In genomic region chr2:9714630-9715214, GRCh38 we compare ENCODE assay signal across 1 cellular context.
TF ChIP-seq lines count a peak whose summit lies in the region.

No MANE protein-coding gene starts in this region.

TF ChIP-seq in K562, 482 proteins besides CTCF, POLR2A, EP300 and RAD21 (continued from another document and continues in another):
- TF ChIP-seq HMGXB4 (CRISPR knock-in tag; IDR thresholded peaks at IDR 0.05) = no peak
- TF ChIP-seq ID3 (CRISPR knock-in tag; IDR thresholded peaks at IDR 0.05) = no peak
- TF ChIP-seq ID3 (tag; IDR thresholded peaks at IDR 0.05) = peak; percentile 62; the same call in 1 of the 2 replicates
- no peak for TF ChIP-seq RB1 (IDR thresholded peaks at IDR 0.05; ENCODE audit: low read depth)
- no peak for TF ChIP-seq ZFPM2 (CRISPR knock-in tag; IDR thresholded peaks at IDR 0.05)
- TF ChIP-seq PURB (CRISPR knock-in tag; IDR thresholded peaks at IDR 0.05; ENCODE audit: low read depth) = no peak
- no peak for TF ChIP-seq ZNF277 (CRISPR knock-in tag; IDR thresholded peaks at IDR 0.05; ENCODE audit: borderline replicate concordance)
- no peak for TF ChIP-seq FUS (optimal IDR thresholded peaks at IDR 0.05; ENCODE audit: low read depth, low read length)
- no peak for TF ChIP-seq ZNF184 (CRISPR knock-in tag; IDR thresholded peaks at IDR 0.05)
- no peak for TF ChIP-seq COPS2 (conservative IDR thresholded peaks at IDR 0.05)
- TF ChIP-seq KDM1A (IDR thresholded peaks at IDR 0.05) = peak in 1 of 2 experiments; percentile 63; a peak in 1 of 4 replicates
- TF ChIP-seq ETS2 (tag; IDR thresholded peaks at IDR 0.05; ENCODE audit: borderline replicate concordance, poor library complexity, severe bottlenecking) = no peak
- TF ChIP-seq NBN (IDR thresholded peaks at IDR 0.05; ENCODE audit: low read depth) = no peak
- no peak for TF ChIP-seq ZNF318 (IDR thresholded peaks at IDR 0.05; ENCODE audit: borderline replicate concordance in 1 of 2, low read depth in 1 of 2)
- no peak for TF ChIP-seq ATF2 (CRISPR knock-in tag; IDR thresholded peaks at IDR 0.05)
- TF ChIP-seq ETV6 (IDR thresholded peaks at IDR 0.05; ENCODE audit: borderline replicate concordance in 1 of 2, low read depth in 2 of 2, low read length in 1 of 2) = no peak
- no peak for TF ChIP-seq ETV6 (CRISPR knock-in tag; IDR thresholded peaks at IDR 0.05; ENCODE audit: borderline replicate concordance)
- TF ChIP-seq AFF4 (CRISPR knock-in tag; IDR thresholded peaks at IDR 0.05) = no peak
- no peak for TF ChIP-seq MIER1 (IDR thresholded peaks at IDR 0.05; ENCODE audit: low read depth)
- no peak for TF ChIP-seq LEF1 (IDR thresholded peaks at IDR 0.05)
- no peak for TF ChIP-seq MLX (CRISPR knock-in tag; conservative IDR thresholded peaks at IDR 0.05)
- no peak for TF ChIP-seq ZNF253 (CRISPR knock-in tag; conservative IDR thresholded peaks at IDR 0.05)
- TF ChIP-seq XRCC5 (IDR thresholded peaks at IDR 0.05; ENCODE audit: low read depth, low read length) = no peak
- no peak for TF ChIP-seq ATF1 (CRISPR knock-in tag; IDR thresholded peaks at IDR 0.05)
- TF ChIP-seq ATF1 (tag; IDR thresholded peaks at IDR 0.05) = peak; percentile 61
- peak; percentile 87; the same call in 1 of the 2 replicates for TF ChIP-seq MYNN (IDR thresholded peaks at IDR 0.05)
- no peak for TF ChIP-seq MYNN (CRISPR knock-in tag; IDR thresholded peaks at IDR 0.05)
- TF ChIP-seq SFPQ (IDR thresholded peaks at IDR 0.05; ENCODE audit: low read depth, low read length) = no peak
- TF ChIP-seq TSC22D4 (tag; IDR thresholded peaks at IDR 0.05) = no peak
- no peak for TF ChIP-seq SMAD1 (IDR thresholded peaks at IDR 0.05; ENCODE audit: low read depth, low read length, partially characterized antibody)
- no peak for TF ChIP-seq TAF1 (IDR thresholded peaks at IDR 0.05; ENCODE audit: control insufficient read depth, extremely low read depth, insufficient read depth, low read length, severe bottlenecking)
- TF ChIP-seq U2AF1 (optimal IDR thresholded peaks at IDR 0.05; ENCODE audit: low read depth, low read length) = no peak
- no peak for TF ChIP-seq UBTF (IDR thresholded peaks at IDR 0.05; ENCODE audit: borderline replicate concordance in 1 of 2, low read depth in 2 of 2, low read length in 2 of 2)
- TF ChIP-seq ELF4 (CRISPR knock-in tag; IDR thresholded peaks at IDR 0.05) = no peak
- no peak for TF ChIP-seq FOXK1 (CRISPR knock-in tag; IDR thresholded peaks at IDR 0.05; ENCODE audit: borderline replicate concordance)
